In the genomic region with DNA sequence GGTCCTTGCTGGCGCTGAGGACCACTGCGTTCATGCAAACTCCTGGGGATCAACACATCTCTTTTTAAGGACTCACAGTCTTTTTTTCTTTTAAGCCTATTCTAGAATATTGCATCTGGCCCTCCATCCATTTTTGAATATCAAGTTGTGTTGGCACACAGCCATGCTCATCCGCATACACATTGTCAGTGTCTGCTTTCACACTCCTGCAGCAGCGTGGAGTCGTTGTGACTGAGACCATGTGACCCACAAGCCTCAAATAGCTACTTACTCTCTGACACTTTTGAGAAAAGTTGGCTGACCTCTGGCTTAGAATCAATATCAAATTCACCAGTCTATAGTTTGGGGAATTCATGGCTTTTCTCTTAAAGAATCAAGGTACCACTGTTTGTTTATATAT, we compare ENCODE assay signal across 32 cellular contexts.
"Had no signal": no experiment of that assay in that cellular context is flagged by ENCODE, and none has a peak within 500 bp of the region (broad histone marks: within the 10 kb centered on the region; RNA-seq: fewer than 3 reads in every experiment).

No MANE protein-coding gene starts in this region.

- H3K27ac Mint-ChIP-seq: activated CD4-positive, alpha-beta memory T cell treated with anti-CD3 and anti-CD28 coated beads, Interleukin-2, amount 10 ng/mL, durations not matched to agents 7 days and 5 days; activated CD4-positive, alpha-beta T cell treated with anti-CD3 and anti-CD28 coated beads, Interleukin-2, amount 10 ng/mL, durations not matched to agents 7 days and 5 days; activated naive CD4-positive, alpha-beta T cell treated with anti-CD3 and anti-CD28 coated beads, Interleukin-2, amount 50 U/mL, for 24 hours; activated naive CD8-positive, alpha-beta T cell treated with anti-CD3 and anti-CD28 coated beads, Interleukin-2, amount 50 U/mL, for 24 hours; activated T-helper 2 cell treated with anti-CD3 and anti-CD28 coated beads, Interferon-gamma antibody, Interleukin-2, Interleukin-4, amounts not matched to agents 10 μg/mL and 5 μg/mL and 100 μg/mL, durations not matched to agents 14 hours and 24 hours and 36 hours; mesothelial cell of epicardium; stimulated activated effector memory CD8-positive, alpha-beta T cell treated with anti-CD3 and anti-CD28 coated beads, Interleukin-12 subunit alpha, Interleukin-12 subunit beta, amount 100 ng/mL, for 72 hours; stimulated activated naive CD8-positive, alpha-beta T cell treated with anti-CD3 and anti-CD28 coated beads, Interleukin-15, amount 100 ng/mL, for 72 hours; type B pancreatic cell had no signal

- H3K36me3 ChIP-seq: esophagus squamous epithelium, pancreas, prostate gland, sigmoid colon, uterus had no signal

- H3K4me3 ChIP-seq: esophagus squamous epithelium, hepatocyte, pancreas, prostate gland, sigmoid colon, uterus had no signal

- H3K9me3 ChIP-seq: esophagus squamous epithelium, pancreas, prostate gland, sigmoid colon, uterus had no signal

- DNase-seq: activated CD4-positive, alpha-beta memory T cell treated with anti-CD3 and anti-CD28 coated beads, Interleukin-2, amount 10 ng/mL, durations not matched to agents 7 days and 5 days; activated CD4-positive, alpha-beta T cell treated with anti-CD3 and anti-CD28 coated beads for 1 hour; activated CD4-positive, alpha-beta T cell treated with anti-CD3 and anti-CD28 coated beads, Interleukin-2, amount 10 ng/mL, durations not matched to agents 7 days and 5 days; activated naive CD8-positive, alpha-beta T cell treated with anti-CD3 and anti-CD28 coated beads, Interleukin-2, amount 50 U/mL, for 24 hours; activated T-cell treated with anti-CD3 and anti-CD28 coated beads, Interleukin-2, amount 50 U/mL, for 48 hours; amygdala; dermis blood vessel endothelial cell; effector CD4-positive, alpha-beta T cell; esophagus squamous epithelium; foreskin melanocyte; glutamatergic neuron; islet precursor cell; naive B cell; nucleus accumbens; pancreas; retina; sigmoid colon; small intestine; stimulated activated CD4-positive, alpha-beta T cell treated with anti-CD3 and anti-CD28 coated beads, Interleukin-4, amount 100 ng/mL, for 24 hours; stimulated activated naive CD8-positive, alpha-beta T cell treated with anti-CD3 and anti-CD28 coated beads, Interleukin-15, amount 100 ng/mL, for 72 hours; substantia nigra; T-helper 2 cell; uterus had no signal

- H3K27me3 ChIP-seq: esophagus squamous epithelium, hepatocyte, sigmoid colon, uterus had no signal

- H3K4me1 Mint-ChIP-seq: activated CD4-positive, alpha-beta memory T cell treated with anti-CD3 and anti-CD28 coated beads, Interleukin-2, amount 10 ng/mL, durations not matched to agents 7 days and 5 days; activated CD4-positive, alpha-beta T cell treated with anti-CD3 and anti-CD28 coated beads, Interleukin-2, amount 10 ng/mL, durations not matched to agents 7 days and 5 days; activated naive CD4-positive, alpha-beta T cell treated with anti-CD3 and anti-CD28 coated beads, Interleukin-2, amount 50 U/mL, for 24 hours; activated naive CD8-positive, alpha-beta T cell treated with anti-CD3 and anti-CD28 coated beads, Interleukin-2, amount 50 U/mL, for 24 hours; naive B cell; stimulated activated effector memory CD8-positive, alpha-beta T cell treated with anti-CD3 and anti-CD28 coated beads, Interleukin-12 subunit alpha, Interleukin-12 subunit beta, amount 100 ng/mL, for 72 hours; stimulated activated naive CD8-positive, alpha-beta T cell treated with anti-CD3 and anti-CD28 coated beads, Interleukin-15, amount 100 ng/mL, for 72 hours had no signal

- H3K79me2 ChIP-seq: hepatocyte had no signal

- H3K9me3 Mint-ChIP-seq: activated CD4-positive, alpha-beta memory T cell treated with anti-CD3 and anti-CD28 coated beads, Interleukin-2, amount 10 ng/mL, durations not matched to agents 7 days and 5 days; activated CD4-positive, alpha-beta T cell treated with anti-CD3 and anti-CD28 coated beads, Interleukin-2, amount 10 ng/mL, durations not matched to agents 7 days and 5 days; activated naive CD4-positive, alpha-beta T cell treated with anti-CD3 and anti-CD28 coated beads, Interleukin-2, amount 50 U/mL, for 24 hours; activated naive CD8-positive, alpha-beta T cell treated with anti-CD3 and anti-CD28 coated beads, Interleukin-2, amount 50 U/mL, for 24 hours; activated T-helper 2 cell treated with anti-CD3 and anti-CD28 coated beads, Interferon-gamma antibody, Interleukin-2, Interleukin-4, amounts not matched to agents 10 μg/mL and 5 μg/mL and 100 μg/mL, durations not matched to agents 14 hours and 24 hours and 36 hours; mesothelial cell of epicardium; stimulated activated effector memory CD8-positive, alpha-beta T cell treated with anti-CD3 and anti-CD28 coated beads, Interleukin-12 subunit alpha, Interleukin-12 subunit beta, amount 100 ng/mL, for 72 hours; stimulated activated naive CD8-positive, alpha-beta T cell treated with anti-CD3 and anti-CD28 coated beads, Interleukin-15, amount 100 ng/mL, for 72 hours; type B pancreatic cell had no signal

- H3K4me3 Mint-ChIP-seq: activated CD4-positive, alpha-beta memory T cell treated with anti-CD3 and anti-CD28 coated beads, Interleukin-2, amount 10 ng/mL, durations not matched to agents 7 days and 5 days; activated CD4-positive, alpha-beta T cell treated with anti-CD3 and anti-CD28 coated beads, Interleukin-2, amount 10 ng/mL, durations not matched to agents 7 days and 5 days; activated naive CD4-positive, alpha-beta T cell treated with anti-CD3 and anti-CD28 coated beads, Interleukin-2, amount 50 U/mL, for 24 hours; activated naive CD8-positive, alpha-beta T cell treated with anti-CD3 and anti-CD28 coated beads, Interleukin-2, amount 50 U/mL, for 24 hours; mesothelial cell of epicardium; naive B cell; stimulated activated effector memory CD8-positive, alpha-beta T cell treated with anti-CD3 and anti-CD28 coated beads, Interleukin-12 subunit alpha, Interleukin-12 subunit beta, amount 100 ng/mL, for 72 hours; stimulated activated naive CD8-positive, alpha-beta T cell treated with anti-CD3 and anti-CD28 coated beads, Interleukin-15, amount 100 ng/mL, for 72 hours; type B pancreatic cell had no signal

- H3K27me3 Mint-ChIP-seq: activated CD4-positive, alpha-beta memory T cell treated with anti-CD3 and anti-CD28 coated beads, Interleukin-2, amount 10 ng/mL, durations not matched to agents 7 days and 5 days; activated CD4-positive, alpha-beta T cell treated with anti-CD3 and anti-CD28 coated beads, Interleukin-2, amount 10 ng/mL, durations not matched to agents 7 days and 5 days; activated naive CD4-positive, alpha-beta T cell treated with anti-CD3 and anti-CD28 coated beads, Interleukin-2, amount 50 U/mL, for 24 hours; activated naive CD8-positive, alpha-beta T cell treated with anti-CD3 and anti-CD28 coated beads, Interleukin-2, amount 50 U/mL, for 24 hours; stimulated activated naive CD8-positive, alpha-beta T cell treated with anti-CD3 and anti-CD28 coated beads, Interleukin-15, amount 100 ng/mL, for 72 hours; type B pancreatic cell had no signal

- H3K36me3 Mint-ChIP-seq: activated naive CD4-positive, alpha-beta T cell treated with anti-CD3 and anti-CD28 coated beads, Interleukin-2, amount 50 U/mL, for 24 hours; mesothelial cell of epicardium; naive B cell; stimulated activated effector memory CD8-positive, alpha-beta T cell treated with anti-CD3 and anti-CD28 coated beads, Interleukin-12 subunit alpha, Interleukin-12 subunit beta, amount 100 ng/mL, for 72 hours had no signal

- H2AFZ ChIP-seq: hepatocyte had no signal

- H3K4me1 ChIP-seq: esophagus squamous epithelium, pancreas, prostate gland, uterus had no signal

- FAIRE-seq: bronchial epithelial cell, colon, pancreas, small intestine had no signal

- H3K4me2 ChIP-seq: hepatocyte had no signal

- H3K27ac ChIP-seq: esophagus squamous epithelium, hepatocyte, pancreas, prostate gland, sigmoid colon, uterus had no signal
